Comparison of ENCODE assay signal across 17 cellular contexts in genomic region chr1:59539961-59540681, GRCh38.
DNase-seq lines count a peak whose midpoint lies in the region; ATAC-seq, FAIRE-seq and TF ChIP-seq lines count a peak whose summit lies in the region.
"Had no signal": no experiment of that assay in that cellular context is flagged by ENCODE, and none has a peak within 500 bp of the region (broad histone marks: within the 10 kb centered on the region; RNA-seq: fewer than 3 reads in every experiment).

No MANE protein-coding gene starts in this region.

- no peaks in the 10 kb centered on the region for H3K79me2 ChIP-seq in HepG2 (ENCODE audit: insufficient read depth, low read length)
- no peaks in the 10 kb centered on the region for H3K79me2 ChIP-seq in endothelial cell of umbilical vein (ENCODE audit: control insufficient read depth, insufficient read depth, low read length)

- H3K4me1 ChIP-seq in liver (ENCODE audit: control insufficient read depth in 4 of 4, insufficient read depth in 4 of 4, low read length in 3 of 4) (peaks cover 10 to 38% (median 16%) of the 10 kb centered on the region in 4 donors), HepG2 (ENCODE audit: insufficient read depth, low read length) (peaks cover 34% of the 10 kb centered on the region), endothelial cell of umbilical vein (ENCODE audit: control insufficient read depth, extremely low read depth, insufficient read depth, low read length) (no peaks in the 10 kb centered on the region)

- 35% methylated on average over 5 of the region's 5 CpGs for WGBS in liver
- 96% methylated on average over 5 of the region's 5 CpGs for WGBS in HepG2 (ENCODE audit: low lambda C conversion rate)

- H3K4me3 ChIP-seq in liver (ENCODE audit: low read depth in 1 of 3, low read length in 3 of 3) (no peak overlapping the region), HepG2 (replicated peaks in 1 of 3; ENCODE audit: insufficient read depth in 1 of 3, low read depth in 2 of 3, low read length in 3 of 3) (no peak overlapping the region), endothelial cell of umbilical vein (replicated peaks in 1 of 3; ENCODE audit: insufficient read depth in 1 of 3, low read depth in 1 of 3, low read length in 3 of 3) (no peak overlapping the region)
- H3K4me3 ChIP-seq: BLaER1 treated with 17β-estradiol and CSF1 and Interleukin-3, amounts not matched to agents 10 nM and 100 nM; GM23248 had no signal

- no peak for TF ChIP-seq POLR2A in HepG2 (IDR thresholded peaks at IDR 0.05; ENCODE audit: insufficient read depth in 1 of 2, low read depth in 2 of 2, low read length in 2 of 2)
- no peak for TF ChIP-seq POLR2A in endothelial cell of umbilical vein (IDR thresholded peaks at IDR 0.05; ENCODE audit: low read depth, low read length)

- H3K9ac ChIP-seq in liver (ENCODE audit: low read depth in 1 of 2, low read length in 2 of 2) (no peak overlapping the region), HepG2 (ENCODE audit: insufficient read depth, low read depth, low read length) (no peak overlapping the region), endothelial cell of umbilical vein (replicated peaks; ENCODE audit: extremely low read depth, insufficient read depth, low read length) (no peak overlapping the region)
- H3K9ac ChIP-seq: BLaER1 treated with 17β-estradiol and CSF1 and Interleukin-3, amounts not matched to agents 10 nM and 100 nM; GM23248 had no signal

- H3K4me3 Mint-ChIP-seq in progenitor cell of endocrine pancreas (ENCODE audit: low read depth) (no peak overlapping the region), HFFc6 (no peak overlapping the region), WTC11 (no peak overlapping the region)
- H3K4me3 Mint-ChIP-seq: CD4-positive, CD25-positive, alpha-beta regulatory T cell had no signal

- H3K27ac Mint-ChIP-seq in progenitor cell of endocrine pancreas (peak overlapping the region; percentile 69), HFFc6 (no peak overlapping the region), WTC11 (no peak overlapping the region)
- H3K27ac Mint-ChIP-seq: CD4-positive, CD25-positive, alpha-beta regulatory T cell had no signal

- H3K27me3 Mint-ChIP-seq in progenitor cell of endocrine pancreas (no peaks in the 10 kb centered on the region), HFFc6 (ENCODE audit: insufficient read depth) (peaks cover 2% of the 10 kb centered on the region), WTC11 (ENCODE audit: low read depth) (no peaks in the 10 kb centered on the region)
- H3K27me3 Mint-ChIP-seq: CD4-positive, CD25-positive, alpha-beta regulatory T cell had no signal

- H3K36me3 ChIP-seq in liver (ENCODE audit: control insufficient read depth in 4 of 4, insufficient read depth in 3 of 4, low read depth in 1 of 4, low read length in 3 of 4), result no peaks in the 10 kb centered on the region
- H3K36me3 ChIP-seq in HepG2 (replicated peaks in 1 of 2; ENCODE audit: control insufficient read depth in 1 of 2, insufficient read depth in 2 of 2, low read length in 2 of 2), result no peaks in the 10 kb centered on the region
- no peaks in the 10 kb centered on the region for H3K36me3 ChIP-seq in endothelial cell of umbilical vein (ENCODE audit: control insufficient read depth in 2 of 2, extremely low read depth in 1 of 2, insufficient read depth in 2 of 2, low read length in 2 of 2)
- H3K36me3 ChIP-seq: BLaER1 treated with 17β-estradiol and CSF1 and Interleukin-3, amounts not matched to agents 10 nM and 100 nM had no signal

- H3K4me2 ChIP-seq in HepG2 (ENCODE audit: low read depth, low read length) (no peak overlapping the region), endothelial cell of umbilical vein (ENCODE audit: insufficient read depth, low read length) (no peak overlapping the region)
- H3K4me2 ChIP-seq: BLaER1 treated with 17β-estradiol and CSF1 and Interleukin-3, amounts not matched to agents 10 nM and 100 nM had no signal

- H4K20me1 ChIP-seq in HepG2 (ENCODE audit: insufficient read depth, low read length), result no peaks in the 10 kb centered on the region
- no peaks in the 10 kb centered on the region for H4K20me1 ChIP-seq in endothelial cell of umbilical vein (replicated peaks; ENCODE audit: control insufficient read depth, extremely low read depth, insufficient read depth, low read length)
- H4K20me1 ChIP-seq: BLaER1 treated with 17β-estradiol and CSF1 and Interleukin-3, amounts not matched to agents 10 nM and 100 nM had no signal

- TF ChIP-seq RAD21 in liver (IDR thresholded peaks at IDR 0.05) (peak; percentile 64 to 77), HepG2 (CRISPR knock-in tag; IDR thresholded peaks at IDR 0.05) (no peak)

- POLR2A ChIA-PET in HepG2 (lab: Yijun Ruan, JAX) (no interaction called here), endothelial cell of umbilical vein (lab: Charles Lee) (no interaction called here), WTC11 (lab: Charles Lee) (no interaction called here)

- CTCF ChIA-PET in HepG2 (lab: Yijun Ruan, JAX; ENCODE audit: low intra/inter-chr PET ratio, low total read pairs) (no interaction called here), endothelial cell of umbilical vein (lab: Charles Lee) (no interaction called here), WTC11 (lab: Charles Lee) (no interaction called here)

- dilution Hi-C loops in endothelial cell of umbilical vein (cut with MboI; ENCODE audit: extremely low pct_ligation_motif_present, low sequenced_read_pairs), result no loop called here

- H3K27me3 ChIP-seq in liver (ENCODE audit: control insufficient read depth in 4 of 4, insufficient read depth in 4 of 4, low read length in 3 of 4) (no peaks in the 10 kb centered on the region), HepG2 (ENCODE audit: control insufficient read depth in 1 of 2, insufficient read depth in 2 of 2, low read length in 2 of 2) (no peaks in the 10 kb centered on the region), endothelial cell of umbilical vein (ENCODE audit: control insufficient read depth in 2 of 2, insufficient read depth in 2 of 2, low read length in 2 of 2) (no peaks in the 10 kb centered on the region)
- H3K27me3 ChIP-seq: BLaER1 treated with 17β-estradiol and CSF1 and Interleukin-3, amounts not matched to agents 10 nM and 100 nM had no signal

- H3K9me3 Mint-ChIP-seq in progenitor cell of endocrine pancreas (ENCODE audit: low read depth) (no peaks in the 10 kb centered on the region), HFFc6 (no peaks in the 10 kb centered on the region), WTC11 (peaks cover 6% of the 10 kb centered on the region)

- DNase-seq in HepG2 (ENCODE audit: low spot score) (no peak), endothelial cell of umbilical vein (ENCODE audit: low read depth, low spot score) (no peak), progenitor cell of endocrine pancreas (ENCODE audit: low spot score, unreplicated experiment) (no peak), HFFc6 (no peak), WTC11 (ENCODE audit: low spot score) (no peak), DMS79 (lab: John Stamatoyannopoulos, UW) (no peak)
- DNase-seq: 8988T; ACHN; Calu3; CD4-positive, CD25-positive, alpha-beta regulatory T cell; DMS 273 treated with DMSO at 0.1 percent for 48 hours; GM23248; H7 had no signal

- TF ChIP-seq EP300 in HepG2 (IDR thresholded peaks at IDR 0.05; ENCODE audit: low read depth in 2 of 2, low read length in 2 of 2), result no peak
- no peak for TF ChIP-seq EP300 in HepG2 (CRISPR knock-in tag; IDR thresholded peaks at IDR 0.05; ENCODE audit: borderline replicate concordance)

- in situ Hi-C loops in HepG2 (cut with HindIII; ENCODE audit: extremely low pct_ligation_motif_present, low pct_unique_long_range_greater_than_20kb), result no loop called here

- H3K9me3 ChIP-seq in liver (ENCODE audit: control insufficient read depth in 4 of 4, low read length in 3 of 4) (no peaks in the 10 kb centered on the region), HepG2 (ENCODE audit: low read length) (no peaks in the 10 kb centered on the region), endothelial cell of umbilical vein (replicated peaks; ENCODE audit: control insufficient read depth, insufficient read depth, low read length) (no peaks in the 10 kb centered on the region)
- H3K9me3 ChIP-seq: BLaER1 treated with 17β-estradiol and CSF1 and Interleukin-3, amounts not matched to agents 10 nM and 100 nM had no signal

- no peak for FAIRE-seq in HepG2 (lab: Jason Lieb, UNC)
- peak; percentile 52 for FAIRE-seq in endothelial cell of umbilical vein (lab: Jason Lieb, UNC)
- FAIRE-seq: GM12891, HTR-8/SVneo had no signal

- ATAC-seq in HepG2, result no peak
- no peak for ATAC-seq in WTC11

- H2AFZ ChIP-seq in HepG2 (ENCODE audit: low read length) (no peak overlapping the region), endothelial cell of umbilical vein (ENCODE audit: low read depth, low read length) (no peak overlapping the region)
- H2AFZ ChIP-seq: GM23248 had no signal

- TF ChIP-seq CTCF in liver (IDR thresholded peaks at IDR 0.05; ENCODE audit: low read depth, low read length, missing input control) (no peak), HepG2 (CRISPR knock-in tag; IDR thresholded peaks at IDR 0.05) (no peak), endothelial cell of umbilical vein (IDR thresholded peaks at IDR 0.05; ENCODE audit: extremely low read depth in 1 of 2, insufficient read depth in 1 of 2, low read depth in 1 of 2, low read length in 2 of 2) (no peak), progenitor cell of endocrine pancreas (IDR thresholded peaks at IDR 0.05; ENCODE audit: unreplicated experiment) (no peak), HFFc6 (IDR thresholded peaks at IDR 0.05) (no peak), WTC11 (IDR thresholded peaks at IDR 0.05) (no peak)

- BruUV-seq in HepG2 (replicated peaks; lab: Mats Ljungman, UMichigan) (no TSS peak), endothelial cell of umbilical vein (replicated peaks; lab: Mats Ljungman, UMichigan) (no TSS peak)

- H3K9me1 ChIP-seq in endothelial cell of umbilical vein (replicated peaks; ENCODE audit: control insufficient read depth, extremely low read depth, insufficient read depth, low read length), result no peaks in the 10 kb centered on the region

- H3K4me1 Mint-ChIP-seq in progenitor cell of endocrine pancreas (ENCODE audit: low read depth), result peaks cover 26% of the 10 kb centered on the region
- H3K4me1 Mint-ChIP-seq in HFFc6 (ENCODE audit: low read depth), result peaks cover 5% of the 10 kb centered on the region; the same call in 1 of the 2 replicates
- H3K4me1 Mint-ChIP-seq in WTC11, result peaks cover 7% of the 10 kb centered on the region
- H3K4me1 Mint-ChIP-seq: CD4-positive, CD25-positive, alpha-beta regulatory T cell had no signal

- H3K36me3 Mint-ChIP-seq in progenitor cell of endocrine pancreas (ENCODE audit: insufficient read depth) (no peaks in the 10 kb centered on the region), HFFc6 (ENCODE audit: low read depth) (no peaks in the 10 kb centered on the region), WTC11 (peaks cover 4% of the 10 kb centered on the region; the same call in 1 of the 2 replicates)
- H3K36me3 Mint-ChIP-seq: CD4-positive, CD25-positive, alpha-beta regulatory T cell had no signal

- peak overlapping the region; percentile 23 to 71 for H3K27ac ChIP-seq in liver (ENCODE audit: low read depth in 1 of 2, low read length in 2 of 2)
- H3K27ac ChIP-seq in HepG2 (ENCODE audit: extremely low read length, insufficient read depth, low read length), result no peak overlapping the region
- no peak overlapping the region for H3K27ac ChIP-seq in endothelial cell of umbilical vein (ENCODE audit: insufficient read depth, low read depth, low read length)
- H3K27ac ChIP-seq: BLaER1 treated with 17β-estradiol and CSF1 and Interleukin-3, amounts not matched to agents 10 nM and 100 nM; GM23248 had no signal

- intact Hi-C loops in HepG2 (cut with micrococcal nuclease; ENCODE audit: unreplicated experiment), result no loop called here
- intact Hi-C loops in endothelial cell of umbilical vein (cut with micrococcal nuclease), result no loop called here

Comparison
In these comparisons a context has a peak if more than half of its experiments do, and no peak if none do; other contexts are left out.
1. H3K27ac ChIP-seq: peak in liver (2 of 2); none in HepG2 (single experiment) and endothelial cell of umbilical vein (single experiment).